In genomic region chr5:157502143-157502647, GRCh38 we compare ENCODE assay signal across 9 cellular contexts.
DNase-seq lines count a peak whose midpoint lies in the region; ATAC-seq, FAIRE-seq and TF ChIP-seq lines count a peak whose summit lies in the region.
"Had no signal": no experiment of that assay in that cellular context is flagged by ENCODE, and none has a peak within 500 bp of the region (broad histone marks: within the 10 kb centered on the region; RNA-seq: fewer than 3 reads in every experiment).

No MANE protein-coding gene starts in this region.

- TF ChIP-seq POLR2A in H54 (IDR thresholded peaks at IDR 0.05; ENCODE audit: low read depth, low read length), result no peak

- no peak for FAIRE-seq in HTR-8/SVneo (lab: Jason Lieb, UNC)
- no peak for FAIRE-seq in H54 (lab: Jason Lieb, UNC)

- DNase-seq in globus pallidus (ENCODE audit: low spot score) (peak; percentile 43), HTR-8/SVneo (ENCODE audit: insufficient read length, low spot score) (no peak), dedifferentiated amniotic fluid mesenchymal stem cell (ENCODE audit: extremely low spot score) (no peak), DMS53 treated with DMSO at 0.1 percent for 48 hours (lab: John Stamatoyannopoulos, UW; ENCODE audit: unreplicated experiment) (no peak), H54 (ENCODE audit: insufficient read length, low spot score) (no peak)

- ATAC-seq in GM18498 (IDR thresholded peaks at IDR 0.05; ENCODE audit: unreplicated experiment), result peak; percentile 78
- ATAC-seq in GM21447 (IDR thresholded peaks at IDR 0.05; ENCODE audit: unreplicated experiment), result peak; percentile 80
- peak; percentile 65 for ATAC-seq in HG03558 (IDR thresholded peaks at IDR 0.05; ENCODE audit: extremely low read depth, unreplicated experiment)
- ATAC-seq: HCT116 had no signal
